ENCODE assay signal across 24 cellular contexts in genomic region chr5:16033196-16033925, GRCh38.
"Had no signal": no experiment of that assay in that cellular context is flagged by ENCODE, and none has a peak within 500 bp of the region (broad histone marks: within the 10 kb centered on the region; RNA-seq: fewer than 3 reads in every experiment).

No MANE protein-coding gene starts in this region.

- ATAC-seq: left lobe of liver; lower lobe of right lung; natural killer cell; right lobe of liver; stimulated activated memory B cell treated with anti-CD40 and anti-IgM and Interleukin-4, amounts not matched to agents 10 μg/mL and 1 μg/mL and 100 μg/mL, for 72 hours; stimulated activated naive CD8-positive, alpha-beta T cell treated with anti-CD3 and anti-CD28 coated beads, Interleukin-15, amount 100 ng/mL, for 72 hours had no signal

- H3K9me3 ChIP-seq: lower lobe of right lung, ovary, right atrium auricular region, right lobe of liver, testis, thyroid gland, transverse colon, upper lobe of left lung, vagina had no signal

- H3K36me3 ChIP-seq: lower lobe of right lung, ovary, right atrium auricular region, right lobe of liver, thyroid gland, transverse colon, upper lobe of left lung, vagina had no signal

- H3K4me3 ChIP-seq: lower lobe of right lung, ovary, right atrium auricular region, right lobe of liver, smooth muscle cell, testis, thyroid gland, transverse colon, upper lobe of left lung, vagina had no signal

- H3K4me1 ChIP-seq: lower lobe of right lung, right atrium auricular region, right lobe of liver, testis, thyroid gland, transverse colon, upper lobe of left lung, vagina had no signal

- H3K27me3 ChIP-seq: ovary, right atrium auricular region, right lobe of liver, testis, thyroid gland, transverse colon, upper lobe of left lung, vagina had no signal

- DNase-seq: kidney glomerular epithelial cell; left cardiac atrium; lower lobe of right lung; mammary epithelial cell; mesenchymal stem cell; naive B cell; natural killer cell; ovary; right lobe of liver; stimulated activated CD4-positive, alpha-beta T cell treated with anti-CD3 and anti-CD28 coated beads, Interleukin-1b, Interleukin-23, amount 100 ng/mL, for 48 hours; stimulated activated CD4-positive, alpha-beta T cell treated with anti-CD3 and anti-CD28 coated beads, Interleukin-2, amount 100 ng/mL, for 48 hours; stimulated activated CD4-positive, alpha-beta T cell treated with anti-CD3 and anti-CD28 coated beads, Interleukin-4, amount 100 ng/mL, for 4 hours; stimulated activated CD8-positive, alpha-beta memory T cell treated with anti-CD3 and anti-CD28 coated beads, Interleukin-4, amount 100 ng/mL, for 48 hours; stimulated activated naive CD4-positive, alpha-beta T cell treated with Interleukin-2 at 50 U/mL for 16 hours; stimulated activated naive CD8-positive, alpha-beta T cell treated with anti-CD3 and anti-CD28 coated beads, Interleukin-15, amount 100 ng/mL, for 72 hours; testis; thyroid gland; transverse colon; upper lobe of left lung had no signal

- H3K27ac ChIP-seq: lower lobe of right lung, ovary, right atrium auricular region, right lobe of liver, testis, thyroid gland, transverse colon, upper lobe of left lung, vagina had no signal

- H3K4me2 ChIP-seq: smooth muscle cell had no signal
